ENCODE assay signal across 16 cellular contexts in the genomic region with DNA sequence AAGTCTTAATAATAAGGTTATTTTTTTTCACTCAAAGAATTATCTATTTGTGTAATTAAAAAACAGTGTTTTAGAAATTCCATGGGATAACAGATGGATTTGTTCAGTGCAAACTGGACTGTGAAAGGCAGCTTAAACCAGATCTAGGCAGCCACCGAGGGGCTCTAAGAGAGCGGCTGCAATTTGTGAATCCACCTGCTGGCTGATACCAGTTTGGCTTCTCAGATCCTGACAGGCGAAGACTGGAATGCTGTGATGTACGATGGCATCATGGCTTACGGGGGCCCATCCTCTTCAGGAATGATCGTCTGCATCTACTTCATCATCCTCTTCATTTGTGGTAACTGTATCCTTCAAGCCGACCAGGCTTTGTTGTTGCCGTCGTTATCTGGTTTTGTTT.
A peak's percentile ranks its signal among the peaks of the same experiment; 100 is the strongest.
DNase-seq lines count a peak whose midpoint lies in the region; ATAC-seq and TF ChIP-seq lines count a peak whose summit lies in the region.
"Had no signal": no experiment of that assay in that cellular context is flagged by ENCODE, and none has a peak within 500 bp of the region (broad histone marks: within the 10 kb centered on the region; RNA-seq: fewer than 3 reads in every experiment).

No MANE protein-coding gene starts in this region.

- no peak overlapping the region for H2AFZ ChIP-seq in GM23338

- no peaks in the 10 kb centered on the region for H4K20me1 ChIP-seq in GM23338 (replicated peaks; ENCODE audit: insufficient read depth)

- no peaks in the 10 kb centered on the region for H3K9me2 ChIP-seq in GM23338 (ENCODE audit: insufficient read depth)

- intact Hi-C loops in naive thymus-derived CD4-positive, alpha-beta T cell (cut with micrococcal nuclease), result no loop called here

- CTCF ChIA-PET in WTC11 (lab: Charles Lee), result interaction anchor here (1.2 kb wide), 1 partner anchor 17 kb away, joined by 3 read pairs; no protein-coding TSS in a partner anchor
- CTCF ChIA-PET in naive thymus-derived CD4-positive, alpha-beta T cell (lab: Charles Lee), result interaction anchor here (0.5 kb wide), 1 partner anchor 1995 kb away, joined by 3 read pairs; no protein-coding TSS in a partner anchor
- CTCF ChIA-PET in HEK293T (lab: Yijun Ruan, JAX), result no interaction called here

- H3K79me2 ChIP-seq in GM23338 (replicated peaks; ENCODE audit: insufficient read depth), result no peaks in the 10 kb centered on the region

- H3K27me3 Mint-ChIP-seq in GM23338 (ENCODE audit: insufficient read depth, low read depth, poor library complexity) (peaks cover 4% of the 10 kb centered on the region), WTC11 (ENCODE audit: low read depth) (no peaks in the 10 kb centered on the region)
- H3K27me3 Mint-ChIP-seq in naive thymus-derived CD4-positive, alpha-beta T cell, result peaks cover 22 to 52% (median 40%) of the 10 kb centered on the region in 5 donors
- peaks cover 2 to 77% (median 18%) of the 10 kb centered on the region in 5 donors for H3K27me3 Mint-ChIP-seq in naive thymus-derived CD8-positive, alpha-beta T cell

- ATAC-seq in GM23338, result peak; percentile 56
- 0 out of 2 replicates have a peak, but pooled peaks have one; percentile 28 for ATAC-seq in WTC11
- no peak for ATAC-seq in naive thymus-derived CD4-positive, alpha-beta T cell
- no peak for ATAC-seq in naive thymus-derived CD8-positive, alpha-beta T cell
- ATAC-seq: A549 had no signal

- H3K27ac Mint-ChIP-seq in GM23338 (no peak overlapping the region), WTC11 (no peak overlapping the region)
- H3K27ac Mint-ChIP-seq in naive thymus-derived CD4-positive, alpha-beta T cell, result no peak overlapping the region
- H3K27ac Mint-ChIP-seq in naive thymus-derived CD8-positive, alpha-beta T cell, result no peak overlapping the region
- H3K27ac Mint-ChIP-seq: CD8-positive, alpha-beta memory T cell had no signal

- POLR2A ChIA-PET in WTC11 (lab: Charles Lee) (no interaction called here), HEK293T (lab: Yijun Ruan, JAX) (no interaction called here)
- POLR2A ChIA-PET in naive thymus-derived CD4-positive, alpha-beta T cell (lab: Charles Lee), result no interaction called here
- POLR2A ChIA-PET in naive thymus-derived CD8-positive, alpha-beta T cell (lab: Charles Lee), result no interaction called here

- H3K4me1 ChIP-seq in GM23338 (ENCODE audit: insufficient read depth), result no peaks in the 10 kb centered on the region
- no peaks in the 10 kb centered on the region for H3K4me1 ChIP-seq in naive thymus-derived CD4-positive, alpha-beta T cell (ENCODE audit: control insufficient read depth in 2 of 2, insufficient read depth in 2 of 2, low read length in 2 of 2)
- H3K4me1 ChIP-seq: A549, BE2C, Caco-2 had no signal

- no peak for TF ChIP-seq CTCF in GM23338 (conservative IDR thresholded peaks at IDR 0.05; ENCODE audit: low read depth in 2 of 2)
- TF ChIP-seq CTCF in WTC11 (IDR thresholded peaks at IDR 0.05), result no peak

- no peaks in the 10 kb centered on the region for H3K27me3 ChIP-seq in GM23338 (ENCODE audit: insufficient read depth)
- no peaks in the 10 kb centered on the region for H3K27me3 ChIP-seq in naive thymus-derived CD4-positive, alpha-beta T cell (ENCODE audit: control insufficient read depth in 2 of 2, insufficient read depth in 2 of 2, low read length in 2 of 2)
- H3K27me3 ChIP-seq: BE2C had no signal

- H3K9me3 ChIP-seq in naive thymus-derived CD4-positive, alpha-beta T cell (ENCODE audit: control insufficient read depth in 2 of 3, low read length in 3 of 3), result no peaks in the 10 kb centered on the region
- H3K9me3 ChIP-seq: A549, BE2C, Caco-2 had no signal

- H3K9me3 Mint-ChIP-seq in GM23338 (no peaks in the 10 kb centered on the region), WTC11 (no peaks in the 10 kb centered on the region)
- H3K9me3 Mint-ChIP-seq in naive thymus-derived CD4-positive, alpha-beta T cell, result no peaks in the 10 kb centered on the region
- H3K9me3 Mint-ChIP-seq in naive thymus-derived CD8-positive, alpha-beta T cell, result no peaks in the 10 kb centered on the region
- H3K9me3 Mint-ChIP-seq: CD8-positive, alpha-beta memory T cell had no signal

- H3K27ac ChIP-seq in GM23338 (ENCODE audit: low read depth), result no peak overlapping the region
- no peak overlapping the region for H3K27ac ChIP-seq in naive thymus-derived CD4-positive, alpha-beta T cell (ENCODE audit: low read depth, low read length)
- H3K27ac ChIP-seq: A549, C4-2B had no signal

- H3K4me3 Mint-ChIP-seq in GM23338 (no peak overlapping the region), WTC11 (no peak overlapping the region)
- H3K4me3 Mint-ChIP-seq in naive thymus-derived CD4-positive, alpha-beta T cell, result no peak overlapping the region
- no peak overlapping the region for H3K4me3 Mint-ChIP-seq in naive thymus-derived CD8-positive, alpha-beta T cell
- H3K4me3 Mint-ChIP-seq: CD8-positive, alpha-beta memory T cell had no signal

- H3K36me3 ChIP-seq in GM23338 (ENCODE audit: insufficient read depth), result no peaks in the 10 kb centered on the region
- no peaks in the 10 kb centered on the region for H3K36me3 ChIP-seq in naive thymus-derived CD4-positive, alpha-beta T cell (ENCODE audit: control insufficient read depth in 2 of 3, insufficient read depth in 3 of 3, low read length in 3 of 3)
- H3K36me3 ChIP-seq: BE2C had no signal

- no peak overlapping the region for H3K4me2 ChIP-seq in GM23338
- H3K4me2 ChIP-seq: A549 had no signal

- H3K4me1 Mint-ChIP-seq in GM23338 (no peaks in the 10 kb centered on the region; the same call in 2 of the 3 replicates), WTC11 (no peaks in the 10 kb centered on the region)
- peaks cover 0 to 4% (median 0%) of the 10 kb centered on the region in 7 donors for H3K4me1 Mint-ChIP-seq in naive thymus-derived CD4-positive, alpha-beta T cell
- H3K4me1 Mint-ChIP-seq in naive thymus-derived CD8-positive, alpha-beta T cell, result no peaks in the 10 kb centered on the region
- H3K4me1 Mint-ChIP-seq: CD8-positive, alpha-beta memory T cell had no signal

- no peaks in the 10 kb centered on the region for H3F3A ChIP-seq in GM23338 (replicated peaks; ENCODE audit: low read depth)

- DNase-seq in ELF-1 (ENCODE audit: low read depth, low spot score) (peak; percentile 14), GM23338 (ENCODE audit: low spot score) (peak; percentile 31), WTC11 (ENCODE audit: low spot score) (no peak), left kidney (ENCODE audit: low read depth, low spot score) (peak; percentile 68), HEK293T (ENCODE audit: extremely low spot score) (no peak), occipital lobe (lab: John Stamatoyannopoulos, UW) (no peak)
- no peak for DNase-seq in naive thymus-derived CD4-positive, alpha-beta T cell
- DNase-seq in naive thymus-derived CD8-positive, alpha-beta T cell, result no peak
- DNase-seq: BE2C; Caco-2; CD8-positive, alpha-beta memory T cell; DND-41; H7; IMR-90 had no signal

- no peaks in the 10 kb centered on the region for H3K36me3 Mint-ChIP-seq in GM23338 (ENCODE audit: low read depth)
- no peaks in the 10 kb centered on the region for H3K36me3 Mint-ChIP-seq in WTC11
- H3K36me3 Mint-ChIP-seq in naive thymus-derived CD4-positive, alpha-beta T cell, result no peaks in the 10 kb centered on the region
- no peaks in the 10 kb centered on the region for H3K36me3 Mint-ChIP-seq in naive thymus-derived CD8-positive, alpha-beta T cell
- H3K36me3 Mint-ChIP-seq: CD8-positive, alpha-beta memory T cell had no signal

- no peak overlapping the region for H3K4me3 ChIP-seq in GM23338
- no peak overlapping the region for H3K4me3 ChIP-seq in naive thymus-derived CD4-positive, alpha-beta T cell (ENCODE audit: low read length)
- H3K4me3 ChIP-seq: A549 had no signal

TF ChIP-seq in GM23338, 12 proteins besides CTCF, POLR2A, EP300 and RAD21 (continues in another document):
- no peak for TF ChIP-seq NANOG (IDR thresholded peaks at IDR 0.05; ENCODE audit: borderline replicate concordance)
- TF ChIP-seq CREB1 (CRISPR knock-in tag; IDR thresholded peaks at IDR 0.05; ENCODE audit: low read depth), result no peak

TF ChIP-seq in WTC11, 78 proteins besides CTCF, POLR2A, EP300 and RAD21 (continues in another document):
- no peak for TF ChIP-seq JAZF1 (CRISPR knock-in tag; IDR thresholded peaks at IDR 0.05)
- TF ChIP-seq EMX1 (CRISPR knock-in tag; IDR thresholded peaks at IDR 0.05), result no peak
- TF ChIP-seq ZNF425 (CRISPR knock-in tag; conservative IDR thresholded peaks at IDR 0.05), result no peak

TF ChIP-seq in HEK293T, 16 proteins besides CTCF, POLR2A, EP300 and RAD21:
- TF ChIP-seq BHLHE40 (IDR thresholded peaks at IDR 0.05; ENCODE audit: borderline replicate concordance) (no peak), FOXK2 (IDR thresholded peaks at IDR 0.05) (no peak), FOXM1 (IDR thresholded peaks at IDR 0.05; ENCODE audit: borderline replicate concordance) (no peak), CTBP1 (IDR thresholded peaks at IDR 0.05; ENCODE audit: borderline replicate concordance) (no peak), NFRKB (IDR thresholded peaks at IDR 0.05) (no peak), SP1 (IDR thresholded peaks at IDR 0.05) (no peak), FOXA1 (IDR thresholded peaks at IDR 0.05) (no peak), ELF4 (IDR thresholded peaks at IDR 0.05) (no peak), LEF1 (IDR thresholded peaks at IDR 0.05; ENCODE audit: borderline replicate concordance) (no peak), HDGF (IDR thresholded peaks at IDR 0.05; ENCODE audit: borderline replicate concordance) (no peak), L3MBTL2 (conservative IDR thresholded peaks at IDR 0.05) (no peak), TARDBP (IDR thresholded peaks at IDR 0.05) (no peak), ARNT (IDR thresholded peaks at IDR 0.05) (no peak), SUZ12 (IDR thresholded peaks at IDR 0.05) (no peak), ZNF384 (IDR thresholded peaks at IDR 0.05) (no peak)
- TF ChIP-seq, protein P1, sequence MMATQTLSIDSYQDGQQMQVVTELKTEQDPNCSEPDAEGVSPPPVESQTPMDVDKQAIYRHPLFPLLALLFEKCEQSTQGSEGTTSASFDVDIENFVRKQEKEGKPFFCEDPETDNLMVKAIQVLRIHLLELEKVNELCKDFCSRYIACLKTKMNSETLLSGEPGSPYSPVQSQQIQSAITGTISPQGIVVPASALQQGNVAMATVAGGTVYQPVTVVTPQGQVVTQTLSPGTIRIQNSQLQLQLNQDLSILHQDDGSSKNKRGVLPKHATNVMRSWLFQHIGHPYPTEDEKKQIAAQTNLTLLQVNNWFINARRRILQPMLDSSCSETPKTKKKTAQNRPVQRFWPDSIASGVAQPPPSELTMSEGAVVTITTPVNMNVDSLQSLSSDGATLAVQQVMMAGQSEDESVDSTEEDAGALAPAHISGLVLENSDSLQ (IDR thresholded peaks at IDR 0.05), result no peak

Comparison
In these comparisons a context has a peak if more than half of its experiments do, and no peak if none do; other contexts are left out.
1. DNase-seq: peak in ELF-1 (single experiment), GM23338 (single experiment) and left kidney (single experiment); none in WTC11 (single experiment), naive thymus-derived CD4-positive, alpha-beta T cell (0 of 9), HEK293T (single experiment), occipital lobe (single experiment) and naive thymus-derived CD8-positive, alpha-beta T cell (0 of 10).
2. ATAC-seq: peak in GM23338 (single experiment) and WTC11 (single experiment); none in naive thymus-derived CD4-positive, alpha-beta T cell (single experiment) and naive thymus-derived CD8-positive, alpha-beta T cell (0 of 2).